In genomic region chr6:150307520-150307919, GRCh38 we compare ENCODE assay signal across 27 cellular contexts.
"Had no signal": no experiment of that assay in that cellular context is flagged by ENCODE, and none has a peak within 500 bp of the region (broad histone marks: within the 10 kb centered on the region; RNA-seq: fewer than 3 reads in every experiment).

No MANE protein-coding gene starts in this region.

- H3K4me1 ChIP-seq: ascending aorta had no signal

- ATAC-seq: activated CD8-positive, alpha-beta memory T cell treated with anti-CD3 and anti-CD28 coated beads, Interleukin-2, amount 10 ng/mL, durations not matched to agents 7 days and 5 days; activated CD8-positive, alpha-beta T cell treated with anti-CD3 and anti-CD28 coated beads, Interleukin-2, amount 10 ng/mL, durations not matched to agents 7 days and 5 days; activated naive CD8-positive, alpha-beta T cell treated with anti-CD3 and anti-CD28 coated beads, Interleukin-2, amount 50 U/mL, for 24 hours had no signal

- H3K27me3 ChIP-seq: ascending aorta had no signal

- H3K36me3 ChIP-seq: ascending aorta had no signal

- FAIRE-seq: TTC549 had no signal

- DNase-seq: activated B cell treated with CpG ODN at 0.5 μM for 24 hours; activated CD4-positive, alpha-beta memory T cell treated with anti-CD3 and anti-CD28 coated beads, Interleukin-2, amount 10 ng/mL, durations not matched to agents 7 days and 5 days; activated CD4-positive, alpha-beta T cell treated with anti-CD3 and anti-CD28 coated beads for 48 hours; activated CD4-positive, alpha-beta T cell treated with anti-CD3 and anti-CD28 coated beads, Interleukin-2, amount 10 ng/mL, durations not matched to agents 7 days and 5 days; activated CD4-positive, alpha-beta T cell treated with anti-CD3 and anti-CD28 coated beads, Interleukin-2, amount 50 U/mL, for 48 hours; activated CD4-positive, CD25-positive, alpha-beta regulatory T cell treated with anti-CD3 and anti-CD28 coated beads, Interleukin-2, amount 50 U/mL, for 72 hours; activated CD8-positive, alpha-beta memory T cell treated with anti-CD3 and anti-CD28 coated beads for 24 hours; activated CD8-positive, alpha-beta memory T cell treated with anti-CD3 and anti-CD28 coated beads, Interleukin-2, amount 10 ng/mL, durations not matched to agents 7 days and 5 days; activated CD8-positive, alpha-beta memory T cell treated with anti-CD3 and anti-CD28 coated beads, Interleukin-2, amount 50 U/mL, for 48 hours; activated CD8-positive, alpha-beta T cell treated with anti-CD3 and anti-CD28 coated beads, Interleukin-2, amount 10 ng/mL, durations not matched to agents 7 days and 5 days; activated effector memory CD4-positive, alpha-beta T cell treated with Interleukin-2 at 50 U/mL for 16 hours; activated gamma-delta T cell; activated naive CD4-positive, alpha-beta T cell treated with anti-CD3 and anti-CD28 coated beads, Interleukin-2, amount 10 ng/mL, durations not matched to agents 7 days and 5 days; activated naive CD4-positive, alpha-beta T cell treated with Interleukin-2 at 50 U/mL for 16 hours; activated naive CD8-positive, alpha-beta T cell treated with anti-CD3 and anti-CD28 coated beads, Interleukin-2, amount 10 ng/mL, durations not matched to agents 7 days and 5 days; activated naive CD8-positive, alpha-beta T cell treated with anti-CD3 and anti-CD28 coated beads, Interleukin-2, amount 50 U/mL, for 24 hours; activated T-cell treated with anti-CD3 and anti-CD28 coated beads, Interleukin-2, amount 50 U/mL, for 24 hours; activated T-cell treated with anti-CD3 and anti-CD28 coated beads, Interleukin-2, amount 50 U/mL, for 48 hours; amygdala; anterior cingulate cortex; caudate nucleus; cerebellar nuclear complex; T-helper 1 cell; T-helper 2 cell; T-helper 9 cell had no signal

- H3K9me3 ChIP-seq: ascending aorta had no signal

- H3K4me3 ChIP-seq: ascending aorta had no signal
